ENCODE assay signal across 31 cellular contexts in genomic region chr2:177174456-177174855, GRCh38. TPM values are rescaled to one million over a fixed set of nuclear protein-coding genes. Genes with fewer than 3 reads are reported as not detected.
A peak's percentile ranks its signal among the peaks of the same experiment; 100 is the strongest.
DNase-seq lines count a peak whose midpoint lies in the region.
"Had no signal": no experiment of that assay in that cellular context is flagged by ENCODE, and none has a peak within 500 bp of the region (broad histone marks: within the 10 kb centered on the region; RNA-seq: fewer than 3 reads in every experiment).

No MANE protein-coding gene starts in this region.

- H3K79me1 ChIP-seq in neuronal stem cell (ENCODE audit: low read depth, low read length): no peaks in the 10 kb centered on the region

- H2BK15ac ChIP-seq in neuronal stem cell (ENCODE audit: low read length): no peak overlapping the region

- H4K8ac ChIP-seq in neuronal stem cell (ENCODE audit: low read depth, low read length): no peak overlapping the region

- H3K4ac ChIP-seq in neuronal stem cell (ENCODE audit: low read length): no peak overlapping the region

- H2BK12ac ChIP-seq in neuronal stem cell (ENCODE audit: low read length): no peak overlapping the region

- H2AK5ac ChIP-seq in neuronal stem cell (ENCODE audit: low read depth, low read length): no peak overlapping the region

- peaks cover 8 to 10% of the 10 kb centered on the region in 2 donors for H3K4me1 ChIP-seq in neuronal stem cell (ENCODE audit: control insufficient read depth in 2 of 2, insufficient read depth in 1 of 2, low read depth in 1 of 2, low read length in 2 of 2)

- H3K9me3 ChIP-seq in neuronal stem cell (replicated peaks in 1 of 2; ENCODE audit: control insufficient read depth in 2 of 2, insufficient read depth in 1 of 2, low read depth in 1 of 2, low read length in 2 of 2): no peaks in the 10 kb centered on the region
- H3K9me3 ChIP-seq: BLaER1, transverse colon had no signal

- H3K36me3 ChIP-seq in neuronal stem cell (replicated peaks in 1 of 2; ENCODE audit: control insufficient read depth in 2 of 2, insufficient read depth in 2 of 2, low read length in 2 of 2): no peaks in the 10 kb centered on the region
- H3K36me3 ChIP-seq: BLaER1, transverse colon had no signal

- no peak overlapping the region for H3K27ac ChIP-seq in neuronal stem cell (replicated peaks; ENCODE audit: low read length)
- H3K27ac ChIP-seq: BLaER1, foreskin keratinocyte, transverse colon had no signal

- no peak overlapping the region for H3K9ac ChIP-seq in neuronal stem cell (ENCODE audit: low read depth, low read length, poor library complexity)
- H3K9ac ChIP-seq: BLaER1 had no signal

- H3K14ac ChIP-seq in neuronal stem cell (ENCODE audit: low read length): no peak overlapping the region

- no peaks in the 10 kb centered on the region for H3K27me3 ChIP-seq in neuronal stem cell (ENCODE audit: control insufficient read depth in 3 of 3, insufficient read depth in 3 of 3, low read depth in 1 of 3, low read length in 3 of 3)
- H3K27me3 ChIP-seq: BLaER1, foreskin keratinocyte, transverse colon had no signal

- H4K91ac ChIP-seq in neuronal stem cell (ENCODE audit: low read depth, low read length, poor library complexity): no peak overlapping the region

- no peak overlapping the region for H3K23ac ChIP-seq in neuronal stem cell (ENCODE audit: low read depth, low read length, poor library complexity)

- peak; percentile 49 for DNase-seq in AG20443 (ENCODE audit: low spot score)
- peak; percentile 77 for DNase-seq in SK-MEL-5 (ENCODE audit: low read depth, low spot score)
- peak; percentile 34 for DNase-seq in fibroblast of peridontal ligament (ENCODE audit: extremely low read depth)
- no peak for DNase-seq in neuronal stem cell (ENCODE audit: low spot score)
- DNase-seq in SKM-1 (lab: John Stamatoyannopoulos, UW; ENCODE audit: unreplicated experiment): no peak
- DNase-seq in germinal center (ENCODE audit: low spot score): no peak
- no peak for DNase-seq in C1 segment of cervical spinal cord (lab: John Stamatoyannopoulos, UW)
- no peak for DNase-seq in T-helper 2 cell
- DNase-seq: activated CD4-positive, alpha-beta T cell treated with anti-CD3 and anti-CD28 coated beads for 36 hours; activated CD8-positive, alpha-beta memory T cell treated with anti-CD3 and anti-CD28 coated beads for 24 hours; activated gamma-delta T cell; activated naive CD8-positive, alpha-beta T cell treated with anti-CD3 and anti-CD28 coated beads, Interleukin-2, amount 50 U/mL, for 24 hours; activated T-cell treated with anti-CD3 and anti-CD28 coated beads, Interleukin-2, amount 50 U/mL, for 1 hour; Calu3; DND-41; foreskin keratinocyte; HFFc6; hippocampal formation; immature natural killer cell; KBM-7; midbrain; naive thymus-derived CD8-positive, alpha-beta T cell; NCI-H1694; NCI-H2171; NCI-H510A treated with DMSO at 0.1 percent for 48 hours; PC-3; stimulated activated CD8-positive, alpha-beta memory T cell treated with anti-CD3 and anti-CD28 coated beads, Interleukin-4, amount 100 ng/mL, for 48 hours; T-cell; transverse colon had no signal

- in situ Hi-C loops in SK-MEL-5 (cut with HindIII; ENCODE audit: low pct_unique_long_range_greater_than_20kb, low sequenced_read_pairs): loop anchor here (25.0 kb wide), 1 partner anchor 563 kb away; no protein-coding TSS in a partner anchor

- H3K18ac ChIP-seq in neuronal stem cell (ENCODE audit: low read length): no peak overlapping the region

- no peak overlapping the region for H2BK5ac ChIP-seq in neuronal stem cell (ENCODE audit: low read length)

- no peak overlapping the region for H3K4me2 ChIP-seq in neuronal stem cell (ENCODE audit: insufficient read depth, low read length, poor library complexity, severe bottlenecking)
- H3K4me2 ChIP-seq: BLaER1 had no signal

- H3K4me3 ChIP-seq in neuronal stem cell (ENCODE audit: low read length in 2 of 2): no peak overlapping the region
- H3K4me3 ChIP-seq: BLaER1, GM12878, transverse colon had no signal

- H2AFZ ChIP-seq in neuronal stem cell (ENCODE audit: low read length): peak overlapping the region; percentile 74

- no peak overlapping the region for H2BK120ac ChIP-seq in neuronal stem cell (ENCODE audit: low read depth, low read length)

- WGBS in neuronal stem cell (ENCODE audit: extremely low coverage in 2 of 2, insufficient read length in 2 of 2, insufficient replicate concordance in 1 of 2), 2 donors: no CpG with 5 or more reads among the region's 5 CpGs

RNA-seq across cellular contexts. Expression of gene HNRNPA3, which starts 38.1 kb away (rescaled TPM):
- total RNA-seq in SK-MEL-5 (2014; rRNA removed; shearing (Covaris generic)): 44.9 and 49.1 TPM in 2 replicates
- 192 and 204 TPM in 2 replicates for polyA plus RNA-seq in SK-MEL-5 (2015; cell fraction: cytosol; rRNA removed)
- polyA plus RNA-seq in SK-MEL-5 (2015; cell fraction: nucleus; rRNA removed): 198 and 205 TPM in 2 replicates
- polyA plus RNA-seq in neuronal stem cell (2013, experiment 1 of 2): 314 TPM
- polyA plus RNA-seq in neuronal stem cell (2013, experiment 2 of 2): 322 TPM

Comparison
In these comparisons a context has a peak if more than half of its experiments do, and no peak if none do; other contexts are left out.
1. DNase-seq: peak in AG20443 (single experiment), SK-MEL-5 (single experiment) and fibroblast of peridontal ligament (single experiment); none in neuronal stem cell (single experiment), SKM-1 (single experiment), germinal center (single experiment), C1 segment of cervical spinal cord (0 of 14) and T-helper 2 cell (0 of 5).